In genomic region chr20:3044336-3044965, GRCh38 we compare ENCODE assay signal across 12 cellular contexts. TPM values are rescaled to one million over a fixed set of nuclear protein-coding genes. Genes with fewer than 3 reads are reported as not detected.
A peak's percentile ranks its signal among the peaks of the same experiment; 100 is the strongest.
DNase-seq lines count a peak whose midpoint lies in the region; ATAC-seq, FAIRE-seq and TF ChIP-seq lines count a peak whose summit lies in the region.
"Had no signal": no experiment of that assay in that cellular context is flagged by ENCODE, and none has a peak within 500 bp of the region (broad histone marks: within the 10 kb centered on the region; RNA-seq: fewer than 3 reads in every experiment).

No MANE protein-coding gene starts in this region.

- ATAC-seq in GM23338 (no peak), GM21717 (IDR thresholded peaks at IDR 0.05; ENCODE audit: unreplicated experiment) (no peak)

- H3K9me2 ChIP-seq in GM23338 (ENCODE audit: insufficient read depth): peaks cover 4% of the 10 kb centered on the region; the same call in 1 of the 2 replicates

- TF ChIP-seq CTCF in C4-2B (conservative IDR thresholded peaks at IDR 0.05) (no peak), GM23338 (conservative IDR thresholded peaks at IDR 0.05; ENCODE audit: low read depth in 2 of 2) (no peak), astrocyte (IDR thresholded peaks at IDR 0.05; ENCODE audit: insufficient read depth, low read depth, low read length) (no peak), neural progenitor cell (IDR thresholded peaks at IDR 0.05) (no peak)

- H3K4me2 ChIP-seq in GM23338: peak overlapping the region; percentile 96; the same call in 1 of the 2 replicates
- no peak overlapping the region for H3K4me2 ChIP-seq in astrocyte (ENCODE audit: low read length)
- H3K4me2 ChIP-seq in neural progenitor cell: no peak overlapping the region

- H3K9me3 Mint-ChIP-seq in GM23338: no peaks in the 10 kb centered on the region; the same call in 2 of the 3 replicates
- H3K9me3 Mint-ChIP-seq in astrocyte (ENCODE audit: unreplicated experiment): no peaks in the 10 kb centered on the region
- H3K9me3 Mint-ChIP-seq in neural progenitor cell: no peaks in the 10 kb centered on the region

- H3K27me3 Mint-ChIP-seq in GM23338 (ENCODE audit: insufficient read depth, low read depth, poor library complexity) (peaks cover 16% of the 10 kb centered on the region), astrocyte (ENCODE audit: low read depth, unreplicated experiment) (no peaks in the 10 kb centered on the region), neural progenitor cell (ENCODE audit: insufficient read depth, low read depth) (peaks cover 3% of the 10 kb centered on the region)

- peaks cover 10% of the 10 kb centered on the region for H4K20me1 ChIP-seq in GM23338 (replicated peaks; ENCODE audit: insufficient read depth)
- peaks cover 5% of the 10 kb centered on the region for H4K20me1 ChIP-seq in astrocyte (ENCODE audit: insufficient read depth, low read length)
- H4K20me1 ChIP-seq in neural progenitor cell (ENCODE audit: low read depth): peaks cover 14% of the 10 kb centered on the region

- H3K27ac ChIP-seq in C4-2B (peak overlapping the region; percentile 93), GM23338 (ENCODE audit: low read depth) (no peak overlapping the region), astrocyte (ENCODE audit: low read depth, low read length) (no peak overlapping the region), neural progenitor cell (no peak overlapping the region)

- H3K4me1 ChIP-seq in GM23338 (ENCODE audit: insufficient read depth) (peaks cover 24% of the 10 kb centered on the region), astrocyte (ENCODE audit: insufficient read depth, low read length) (peaks cover 15% of the 10 kb centered on the region), neural progenitor cell (peaks cover 3% of the 10 kb centered on the region)

- FAIRE-seq in astrocyte (lab: Jason Lieb, UNC) (no peak), GM19239 (lab: Jason Lieb, UNC) (no peak)

- H2AFZ ChIP-seq in GM23338 (no peak overlapping the region), astrocyte (ENCODE audit: low read depth, low read length) (no peak overlapping the region), neural progenitor cell (replicated peaks) (no peak overlapping the region)

- H3K4me1 Mint-ChIP-seq in GM23338: peaks cover 25% of the 10 kb centered on the region
- H3K4me1 Mint-ChIP-seq in astrocyte (ENCODE audit: low read depth, unreplicated experiment): peaks cover 8% of the 10 kb centered on the region
- H3K4me1 Mint-ChIP-seq in neural progenitor cell: peaks cover 23% of the 10 kb centered on the region

- H3K27ac Mint-ChIP-seq in GM23338 (no peak overlapping the region), astrocyte (ENCODE audit: unreplicated experiment) (no peak overlapping the region), neural progenitor cell (no peak overlapping the region)

- H3K4me3 Mint-ChIP-seq in GM23338 (peak overlapping the region; percentile 85; the same call in 2 of the 3 replicates), astrocyte (ENCODE audit: unreplicated experiment) (peak overlapping the region; percentile 67), neural progenitor cell (peak overlapping the region; percentile 65)

- H3K9me3 ChIP-seq in astrocyte (ENCODE audit: insufficient read depth, low read depth, low read length): no peaks in the 10 kb centered on the region
- H3K9me3 ChIP-seq in neural progenitor cell (ENCODE audit: low read depth): no peaks in the 10 kb centered on the region
- H3K9me3 ChIP-seq: ascending aorta, SJSA1 had no signal

- H3K27me3 ChIP-seq in GM23338 (ENCODE audit: insufficient read depth) (no peaks in the 10 kb centered on the region), astrocyte (ENCODE audit: insufficient read depth, low read length) (no peaks in the 10 kb centered on the region), neural progenitor cell (no peaks in the 10 kb centered on the region)
- H3K27me3 ChIP-seq: ascending aorta, SJSA1 had no signal

- H3K36me3 ChIP-seq in GM23338 (ENCODE audit: insufficient read depth) (peaks cover 18% of the 10 kb centered on the region; the same call in 1 of the 2 replicates), astrocyte (ENCODE audit: insufficient read depth, low read length) (peaks cover 13% of the 10 kb centered on the region), neural progenitor cell (peaks cover 7% of the 10 kb centered on the region)

- H3K36me3 Mint-ChIP-seq in GM23338 (ENCODE audit: low read depth) (peaks cover 49% of the 10 kb centered on the region), astrocyte (ENCODE audit: low read depth, unreplicated experiment) (peaks cover 24% of the 10 kb centered on the region), neural progenitor cell (peaks cover 22% of the 10 kb centered on the region)

- H3K4me3 ChIP-seq in GM23338: peak overlapping the region; percentile 94; the same call in 1 of the 2 replicates
- no peak overlapping the region for H3K4me3 ChIP-seq in astrocyte (ENCODE audit: insufficient read depth, low read depth, low read length)
- no peak overlapping the region for H3K4me3 ChIP-seq in neural progenitor cell

- H3F3A ChIP-seq in GM23338 (replicated peaks; ENCODE audit: low read depth) (0 out of 2 replicates have a peak, but pooled peaks cover 5% of the 10 kb centered on the region), neural progenitor cell (ENCODE audit: low read depth) (peaks cover 11% of the 10 kb centered on the region)

- H3K79me2 ChIP-seq in GM23338 (replicated peaks; ENCODE audit: insufficient read depth): peaks cover 11% of the 10 kb centered on the region
- H3K79me2 ChIP-seq in astrocyte (ENCODE audit: insufficient read depth, low read length): peaks cover 10% of the 10 kb centered on the region
- peaks cover 16% of the 10 kb centered on the region for H3K79me2 ChIP-seq in neural progenitor cell (ENCODE audit: low read depth)

- no peak for DNase-seq in GM23338 (ENCODE audit: low spot score)
- no peak for DNase-seq in astrocyte (ENCODE audit: low read depth)
- DNase-seq in neural progenitor cell (ENCODE audit: low spot score): no peak
- no peak for DNase-seq in DMS79 (lab: John Stamatoyannopoulos, UW)
- DNase-seq in stimulated activated CD4-positive, alpha-beta T cell treated with anti-CD3 and anti-CD28 coated beads, Interleukin-4, amount 100 ng/mL, for 1 hour: no peak
- DNase-seq in GM19239 (ENCODE audit: insufficient read length, low spot score): no peak
- DNase-seq: NCI-H1092 had no signal

- no peak overlapping the region for H3K9ac ChIP-seq in astrocyte (ENCODE audit: low read length)
- H3K9ac ChIP-seq in neural progenitor cell: no peak overlapping the region

TF ChIP-seq in GM23338, 12 proteins besides CTCF, POLR2A, EP300 and RAD21 (continues in another document):
- no peak for TF ChIP-seq POLR2AphosphoS5 (IDR thresholded peaks at IDR 0.05; ENCODE audit: low read depth)
- TF ChIP-seq CREB1 (CRISPR knock-in tag; IDR thresholded peaks at IDR 0.05; ENCODE audit: low read depth): no peak
- TF ChIP-seq ETS1 (IDR thresholded peaks at IDR 0.05): no peak
- TF ChIP-seq EZH2 (IDR thresholded peaks at IDR 0.05; ENCODE audit: low read depth, unreplicated experiment): no peak
- TF ChIP-seq ZNF331 (CRISPR knock-in tag; IDR thresholded peaks at IDR 0.05; ENCODE audit: low read depth): no peak
- TF ChIP-seq EZH2phosphoT487 (IDR thresholded peaks at IDR 0.05; ENCODE audit: unreplicated experiment): no peak

RNA-seq across cellular contexts. Expression of gene GNRH2, which starts 1.0 kb away (rescaled TPM):
- total RNA-seq in GM23338 (2014; rRNA removed; shearing (Covaris generic)): not detected in 2 replicates
- not detected in 2 replicates for polyA plus RNA-seq in GM23338 (2016; fragmentation: Nextera tagmentation; extraction: Ambion mirVana)
- 0.89 and 1.4 TPM in 2 replicates for total RNA-seq in astrocyte
- 0.37 TPM in 1 of 2 replicates, not detected in the other for total RNA-seq in neural progenitor cell (ENCODE audit: low replicate concordance)
- total RNA-seq: ascending aorta, SJSA1 had no signal
- polyA plus RNA-seq: endothelial cell of umbilical vein had no signal

RNA-seq across cellular contexts. Expression of gene MRPS26, which starts 1.4 kb away (rescaled TPM):
- total RNA-seq in GM23338 (2014; rRNA removed; shearing (Covaris generic)): 103 and 105 TPM in 2 replicates
- 154 and 158 TPM in 2 replicates for polyA plus RNA-seq in GM23338 (2016; fragmentation: Nextera tagmentation; extraction: Ambion mirVana)
- total RNA-seq in astrocyte: 27.3 and 29.0 TPM in 2 replicates
- total RNA-seq in neural progenitor cell (ENCODE audit: low replicate concordance): 37.0 and 71.8 TPM in 2 replicates

RNA-seq across cellular contexts. Expression of gene OXT, which starts 27.0 kb away (rescaled TPM):
- total RNA-seq in GM23338 (2014; rRNA removed; shearing (Covaris generic)): not detected in 2 replicates
- polyA plus RNA-seq in GM23338 (2016; fragmentation: Nextera tagmentation; extraction: Ambion mirVana): 1.5 and 3.5 TPM in 2 replicates
- total RNA-seq in astrocyte (not detected in 2 replicates), neural progenitor cell (ENCODE audit: low replicate concordance) (not detected in 2 replicates)
- total RNA-seq: ascending aorta, endothelial cell of umbilical vein, SJSA1 had no signal
- polyA plus RNA-seq: endothelial cell of umbilical vein had no signal

RNA-seq across cellular contexts. Expression of gene AVP, which starts 40.1 kb away (rescaled TPM):
- not detected in 2 replicates for total RNA-seq in GM23338 (2014; rRNA removed; shearing (Covaris generic))
- polyA plus RNA-seq in GM23338 (2016; fragmentation: Nextera tagmentation; extraction: Ambion mirVana): 0.60 and 1.4 TPM in 2 replicates
- not detected in 2 replicates for total RNA-seq in astrocyte
- total RNA-seq in neural progenitor cell (ENCODE audit: low replicate concordance): not detected in 2 replicates
- total RNA-seq: ascending aorta, endothelial cell of umbilical vein, SJSA1 had no signal
- polyA plus RNA-seq: endothelial cell of umbilical vein had no signal
